8 cellular contexts compared by ENCODE assay signal in the genomic region with DNA sequence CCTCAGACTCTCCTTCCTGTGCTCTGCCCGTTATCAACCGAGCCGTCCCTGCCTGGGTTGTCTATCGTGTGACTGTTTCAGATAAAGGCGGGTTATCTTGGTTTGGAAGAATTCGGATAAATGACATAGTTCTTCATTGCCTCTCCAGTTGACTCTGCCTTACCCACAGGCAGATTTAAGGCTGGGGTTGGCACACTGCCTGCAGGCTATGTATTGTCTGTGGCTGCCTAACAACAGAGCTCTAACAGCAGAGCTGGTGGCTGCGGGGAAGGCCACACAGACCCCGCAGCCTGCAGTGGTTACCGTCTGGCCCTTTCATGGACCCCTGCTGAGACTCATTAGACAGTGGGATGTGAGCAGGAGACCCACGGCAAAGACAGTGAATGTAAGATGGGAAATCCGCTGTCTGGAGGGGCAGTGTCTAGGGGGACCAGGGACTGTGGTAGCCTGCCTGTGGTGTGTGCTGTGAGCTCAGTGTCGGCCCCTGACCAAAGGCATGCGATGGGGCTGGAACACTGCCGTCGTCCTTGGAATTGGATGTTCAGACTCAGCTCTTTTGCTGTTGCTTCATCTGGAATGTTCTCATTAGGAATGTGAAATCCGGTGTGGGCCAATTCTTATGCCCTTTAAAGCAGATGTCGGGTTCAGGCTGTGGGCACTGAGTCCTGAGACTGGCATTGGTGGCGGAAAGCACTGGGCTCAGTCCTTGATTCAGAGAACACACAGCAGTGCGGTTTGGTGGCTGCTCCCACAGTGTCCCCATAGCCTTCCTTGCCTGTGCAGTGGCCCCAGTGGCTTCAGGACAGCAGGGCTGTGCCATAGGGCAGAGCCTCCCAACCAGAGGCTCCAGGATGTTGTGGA. TPM values are rescaled to one million over a fixed set of nuclear protein-coding genes. Genes with fewer than 3 reads are reported as not detected.
DNase-seq lines count a peak whose midpoint lies in the region; TF ChIP-seq lines count a peak whose summit lies in the region.

No MANE protein-coding gene starts in this region.

- DNase-seq in CMK (ENCODE audit: low read depth) (peak; percentile 44), SHP77 (lab: John Stamatoyannopoulos, UW) (peak; percentile 46 to 62), fibroblast of the aortic adventitia (ENCODE audit: low read depth) (peak; percentile 96), posterior vena cava (ENCODE audit: low spot score) (peak; percentile 94), GM10266 (ENCODE audit: extremely low spot score) (no peak), OCI-M2 (lab: John Stamatoyannopoulos, UW; ENCODE audit: unreplicated experiment) (no peak), NCI-H1436 (lab: John Stamatoyannopoulos, UW) (no peak)
- DNase-seq in activated naive CD4-positive, alpha-beta T cell (lab: John Stamatoyannopoulos, UW): no peak

- intact Hi-C loops in posterior vena cava (cut with DNase I): no loop called here

- TF ChIP-seq CTCF in fibroblast of the aortic adventitia (IDR thresholded peaks at IDR 0.05; ENCODE audit: insufficient read depth, low read length): no peak
- no peak for TF ChIP-seq CTCF in GM10266 (IDR thresholded peaks at IDR 0.05; ENCODE audit: control insufficient read depth, insufficient read depth, low read depth, missing control alignments)

- peak overlapping the region; percentile 32 for H3K4me3 ChIP-seq in fibroblast of the aortic adventitia (ENCODE audit: low read depth, low read length)

RNA-seq across cellular contexts. Expression of a gene that starts 44.5 kb away (rescaled TPM):
- total RNA-seq in fibroblast of the aortic adventitia (ENCODE audit: low replicate concordance) (2.1 and 8.4 TPM in 2 replicates), posterior vena cava (10 to 100 TPM; 10.1 to 14.1 TPM)

Comparison
In these comparisons a context has a peak if more than half of its experiments do, and no peak if none do; other contexts are left out.
1. DNase-seq: peak in CMK (single experiment), SHP77 (2 of 2), fibroblast of the aortic adventitia (single experiment) and posterior vena cava (single experiment); none in GM10266 (single experiment), OCI-M2 (single experiment), NCI-H1436 (single experiment) and activated naive CD4-positive, alpha-beta T cell (0 of 4).